ENCODE assay signal across 9 cellular contexts in genomic region chr12:124359671-124360581, GRCh38.
A peak's percentile ranks its signal among the peaks of the same experiment; 100 is the strongest.
DNase-seq lines count a peak whose midpoint lies in the region; ATAC-seq and TF ChIP-seq lines count a peak whose summit lies in the region.
"Had no signal": no experiment of that assay in that cellular context is flagged by ENCODE, and none has a peak within 500 bp of the region (broad histone marks: within the 10 kb centered on the region; RNA-seq: fewer than 3 reads in every experiment).

No MANE protein-coding gene starts in this region.

- DNase-seq in ELF-1 (ENCODE audit: low read depth, low spot score), result peak; percentile 63
- DNase-seq in left cardiac atrium, result peak; percentile 88
- DNase-seq in gastrocnemius medialis, result peak; percentile 95 to 99
- no peak for DNase-seq in hepatic stellate cell (ENCODE audit: low spot score)
- no peak for DNase-seq in smooth muscle cell (lab: John Stamatoyannopoulos, UW; ENCODE audit: unreplicated experiment)
- DNase-seq in stimulated activated naive CD8-positive, alpha-beta T cell treated with anti-CD3 and anti-CD28 coated beads, Interleukin-15, amount 100 ng/mL, for 72 hours, result no peak
- DNase-seq: activated naive CD4-positive, alpha-beta T cell treated with anti-CD3 and anti-CD28 coated beads, Interleukin-2, amount 50 U/mL, for 16 hours had no signal

- 89% methylated on average over 36 of the region's 37 CpGs for WGBS in smooth muscle cell (ENCODE audit: low lambda C conversion rate)

- TF ChIP-seq CTCF in gastrocnemius medialis (IDR thresholded peaks at IDR 0.05 in 4 of 5, conservative IDR thresholded peaks at IDR 0.05 in 1 of 5) (peak in 1 of 5 experiments; percentile 11), smooth muscle cell (IDR thresholded peaks at IDR 0.05; ENCODE audit: borderline replicate concordance, insufficient read depth, poor library complexity, severe bottlenecking) (no peak)

- no peak overlapping the region for H3K4me2 ChIP-seq in smooth muscle cell

- H3K27me3 ChIP-seq in gastrocnemius medialis, result no peaks in the 10 kb centered on the region
- no peaks in the 10 kb centered on the region for H3K27me3 ChIP-seq in smooth muscle cell (ENCODE audit: low read depth)

- intact Hi-C loops in left cardiac atrium (cut with DNase I), result loop anchor here (10.0 kb wide), 3 partner anchors 65 to 405 kb away; no protein-coding TSS in a partner anchor
- intact Hi-C loops in gastrocnemius medialis (cut with DNase I; ENCODE audit: low total_unique reads), result loop anchor here (2.0 kb wide), 1 partner anchor 31 kb away; no protein-coding TSS in a partner anchor

- in situ Hi-C loops in gastrocnemius medialis (cut with MboI; ENCODE audit: low sequenced_read_pairs in 4 of 4), result loop anchor here in 3 of 4 donors (10.0 to 25.0 kb wide), 3 partner anchors 102 to 405 kb away; no protein-coding TSS in a partner anchor

- TF ChIP-seq POLR2A in gastrocnemius medialis (IDR thresholded peaks at IDR 0.05), result no peak

- H2AFZ ChIP-seq in smooth muscle cell (ENCODE audit: low read depth), result no peak overlapping the region

- no peak overlapping the region for H3K4me3 ChIP-seq in gastrocnemius medialis
- no peak overlapping the region for H3K4me3 ChIP-seq in smooth muscle cell

- peaks cover 59 to 66% of the 10 kb centered on the region in 2 donors for H3K4me1 ChIP-seq in gastrocnemius medialis
- H3K4me1 ChIP-seq in smooth muscle cell (ENCODE audit: low read depth), result no peaks in the 10 kb centered on the region

- no peak overlapping the region for H3K4me3 Mint-ChIP-seq in stimulated activated naive CD8-positive, alpha-beta T cell treated with anti-CD3 and anti-CD28 coated beads, Interleukin-15, amount 100 ng/mL, for 72 hours

- peaks cover 12% of the 10 kb centered on the region for H3K79me2 ChIP-seq in smooth muscle cell (ENCODE audit: low read depth)

- H3K9me3 ChIP-seq in gastrocnemius medialis, result no peaks in the 10 kb centered on the region
- H3K9me3 ChIP-seq in smooth muscle cell (replicated peaks; ENCODE audit: low read depth), result no peaks in the 10 kb centered on the region

- H3K27ac ChIP-seq in gastrocnemius medialis (peak overlapping the region; percentile 93 to 98 (median 97)), smooth muscle cell (ENCODE audit: low read depth) (no peak overlapping the region)

- ATAC-seq in left cardiac atrium, result peak; percentile 76 to 92
- peak; percentile 83 to 86 for ATAC-seq in gastrocnemius medialis
- ATAC-seq in HG02623 (IDR thresholded peaks at IDR 0.05; ENCODE audit: unreplicated experiment), result no peak
- ATAC-seq in stimulated activated naive CD8-positive, alpha-beta T cell treated with anti-CD3 and anti-CD28 coated beads, Interleukin-15, amount 100 ng/mL, for 72 hours, result no peak

- no peaks in the 10 kb centered on the region for H3K4me1 Mint-ChIP-seq in stimulated activated naive CD8-positive, alpha-beta T cell treated with anti-CD3 and anti-CD28 coated beads, Interleukin-15, amount 100 ng/mL, for 72 hours

- H3K9me3 Mint-ChIP-seq in stimulated activated naive CD8-positive, alpha-beta T cell treated with anti-CD3 and anti-CD28 coated beads, Interleukin-15, amount 100 ng/mL, for 72 hours, result no peaks in the 10 kb centered on the region

- H3K9ac ChIP-seq in smooth muscle cell (ENCODE audit: low read depth), result no peak overlapping the region

- H3K36me3 ChIP-seq in gastrocnemius medialis, result peaks cover 0 to 14% of the 10 kb centered on the region in 2 donors
- no peaks in the 10 kb centered on the region for H3K36me3 ChIP-seq in smooth muscle cell (ENCODE audit: low read depth)

- H3F3A ChIP-seq in smooth muscle cell (ENCODE audit: low read depth), result no peaks in the 10 kb centered on the region

- no peaks in the 10 kb centered on the region for H3K27me3 Mint-ChIP-seq in stimulated activated naive CD8-positive, alpha-beta T cell treated with anti-CD3 and anti-CD28 coated beads, Interleukin-15, amount 100 ng/mL, for 72 hours

- H4K20me1 ChIP-seq in smooth muscle cell (ENCODE audit: low read depth), result peaks cover 100% of the 10 kb centered on the region

- peak overlapping the region in 1 of 2 donors; percentile 85 for H3K27ac Mint-ChIP-seq in stimulated activated naive CD8-positive, alpha-beta T cell treated with anti-CD3 and anti-CD28 coated beads, Interleukin-15, amount 100 ng/mL, for 72 hours

TF ChIP-seq in PFSK-1, 5 proteins besides CTCF, POLR2A, EP300 and RAD21:
- no peak for TF ChIP-seq POLR2AphosphoS5 (IDR thresholded peaks at IDR 0.05; ENCODE audit: low read depth, low read length)
- TF ChIP-seq FOXP2 (optimal IDR thresholded peaks at IDR 0.05; ENCODE audit: borderline replicate concordance, extremely low read depth, extremely low read length, insufficient read depth), result peak; percentile 7

Comparison
In these comparisons a context has a peak if more than half of its experiments do, and no peak if none do; other contexts are left out.
1. DNase-seq: peak in ELF-1 (single experiment), left cardiac atrium (single experiment) and gastrocnemius medialis (2 of 2); none in hepatic stellate cell (single experiment), smooth muscle cell (single experiment) and stimulated activated naive CD8-positive, alpha-beta T cell treated with anti-CD3 and anti-CD28 coated beads, Interleukin-15, amount 100 ng/mL, for 72 hours (0 of 2).
2. ATAC-seq: peak in left cardiac atrium (2 of 2) and gastrocnemius medialis (2 of 2); none in HG02623 (single experiment) and stimulated activated naive CD8-positive, alpha-beta T cell treated with anti-CD3 and anti-CD28 coated beads, Interleukin-15, amount 100 ng/mL, for 72 hours (single experiment).